8 cellular contexts compared by ENCODE assay signal in the genomic region with DNA sequence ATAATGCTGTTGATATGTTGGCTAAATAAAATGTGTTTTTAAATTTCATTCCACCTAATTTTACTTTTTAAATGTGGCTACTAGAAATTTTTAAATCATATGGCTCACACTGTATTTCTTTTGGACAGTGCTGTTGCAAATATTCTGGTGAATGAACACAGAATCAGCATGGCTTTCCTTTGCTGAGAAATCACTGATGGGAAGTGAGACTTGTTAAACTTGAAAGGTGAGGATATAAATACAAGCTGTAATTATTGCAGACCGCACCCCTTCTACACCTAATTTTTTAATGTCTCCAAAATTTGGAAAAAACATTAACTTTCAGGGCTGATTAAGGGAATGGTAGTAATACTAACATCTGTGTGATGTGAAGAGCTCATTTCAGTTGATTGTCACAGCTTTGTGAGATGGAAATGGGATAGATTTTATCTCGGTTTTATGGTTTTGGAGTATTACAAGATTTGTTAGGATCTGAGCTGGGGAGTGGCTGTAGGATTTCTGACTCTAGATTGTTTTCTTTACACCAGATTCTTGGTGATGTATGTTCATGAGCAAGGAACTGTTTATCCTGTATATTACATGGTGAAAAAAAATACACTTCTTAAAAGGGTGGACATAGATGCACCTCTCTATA. TPM values are rescaled to one million over a fixed set of nuclear protein-coding genes. Genes with fewer than 3 reads are reported as not detected.
DNase-seq lines count a peak whose midpoint lies in the region; ATAC-seq and TF ChIP-seq lines count a peak whose summit lies in the region.

No MANE protein-coding gene starts in this region.

- intact Hi-C loops in activated CD4-positive, alpha-beta T cell treated with anti-CD3 and anti-CD28 coated beads, Interleukin-2, amount 10 ng/mL, durations not matched to agents 24 days and 14 days (cut with micrococcal nuclease) = loop anchor here (5.0 to 10.0 kb wide), 4 partner anchors 207 to 564 kb away; partner anchors contain the start of gene GLCCI1
- intact Hi-C loops in activated B cell treated with CpG ODN at 0.5 μM for 24 hours (cut with micrococcal nuclease) = loop anchor here (1.0 to 5.0 kb wide), 5 partner anchors 194 to 861 kb away; partner anchors contain the start of genes GLCCI1 and ZNF12

- peak overlapping the region; percentile 84 for H3K4me3 Mint-ChIP-seq in activated CD4-positive, alpha-beta T cell treated with anti-CD3 and anti-CD28 coated beads, Interleukin-2, amount 10 ng/mL, durations not matched to agents 24 days and 14 days
- H3K4me3 Mint-ChIP-seq in activated B cell treated with CpG ODN at 0.5 μM for 24 hours (peak overlapping the region; percentile 85), immature natural killer cell (peak overlapping the region; percentile 81 to 90 (median 82))

- H3K27me3 ChIP-seq in thoracic aorta (replicated peaks; ENCODE audit: insufficient read depth) = no peaks in the 10 kb centered on the region

- peaks cover 11 to 36% of the 10 kb centered on the region in 2 donors for H3K4me1 ChIP-seq in thoracic aorta (ENCODE audit: control insufficient read depth in 1 of 2, low read depth in 2 of 2)

- no peaks in the 10 kb centered on the region for H3K9me3 Mint-ChIP-seq in activated CD4-positive, alpha-beta T cell treated with anti-CD3 and anti-CD28 coated beads, Interleukin-2, amount 10 ng/mL, durations not matched to agents 24 days and 14 days
- H3K9me3 Mint-ChIP-seq in activated B cell treated with CpG ODN at 0.5 μM for 24 hours = no peaks in the 10 kb centered on the region
- H3K9me3 Mint-ChIP-seq in immature natural killer cell = no peaks in the 10 kb centered on the region

- no peaks in the 10 kb centered on the region for H3K27me3 Mint-ChIP-seq in activated CD4-positive, alpha-beta T cell treated with anti-CD3 and anti-CD28 coated beads, Interleukin-2, amount 10 ng/mL, durations not matched to agents 24 days and 14 days
- no peaks in the 10 kb centered on the region for H3K27me3 Mint-ChIP-seq in activated B cell treated with CpG ODN at 0.5 μM for 24 hours
- H3K27me3 Mint-ChIP-seq in immature natural killer cell (ENCODE audit: low read depth in 3 of 3) = peaks cover 0 to 4% (median 0%) of the 10 kb centered on the region in 3 donors

- H3K27ac Mint-ChIP-seq in activated CD4-positive, alpha-beta T cell treated with anti-CD3 and anti-CD28 coated beads, Interleukin-2, amount 10 ng/mL, durations not matched to agents 24 days and 14 days = peak overlapping the region; percentile 79
- H3K27ac Mint-ChIP-seq in activated B cell treated with CpG ODN at 0.5 μM for 24 hours (peak overlapping the region; percentile 90), immature natural killer cell (peak overlapping the region; percentile 72 to 90 (median 86))

- peak overlapping the region; percentile 82 for H3K4me3 ChIP-seq in thoracic aorta

- no peak for TF ChIP-seq CTCF in activated B cell treated with CpG ODN at 0.5 μM for 24 hours (IDR thresholded peaks at IDR 0.05)
- no peak for TF ChIP-seq CTCF in thoracic aorta (IDR thresholded peaks at IDR 0.05)

- peak overlapping the region in 1 of 2 donors; percentile 83 for H3K27ac ChIP-seq in thoracic aorta

- CTCF ChIA-PET in activated B cell treated with CpG ODN at 0.5 μM for 24 hours (lab: Charles Lee) = no interaction called here

- H3K36me3 Mint-ChIP-seq in activated CD4-positive, alpha-beta T cell treated with anti-CD3 and anti-CD28 coated beads, Interleukin-2, amount 10 ng/mL, durations not matched to agents 24 days and 14 days (ENCODE audit: low read depth) = peaks cover 24% of the 10 kb centered on the region
- H3K36me3 Mint-ChIP-seq in activated B cell treated with CpG ODN at 0.5 μM for 24 hours (ENCODE audit: low read depth) (peaks cover 36% of the 10 kb centered on the region), immature natural killer cell (no peaks in the 10 kb centered on the region)

- H3K9me3 ChIP-seq in thoracic aorta = no peaks in the 10 kb centered on the region

- POLR2A ChIA-PET in activated B cell treated with CpG ODN at 0.5 μM for 24 hours (lab: Charles Lee) = interaction anchor here (0.7 to 3.8 kb wide), 7 partner anchors 8 to 402 kb away, joined by 3 to 30 read pairs (median 3); partner anchors contain the start of genes C1GALT1 and UMAD1

- H3K36me3 ChIP-seq in thoracic aorta = no peaks in the 10 kb centered on the region

- DNase-seq in activated CD4-positive, alpha-beta T cell treated with anti-CD3 and anti-CD28 coated beads, Interleukin-2, amount 10 ng/mL, durations not matched to agents 24 days and 14 days = no peak
- DNase-seq in activated CD4-positive, alpha-beta T cell treated with anti-CD3 and anti-CD28 coated beads, Interleukin-2, amount 50 U/mL, for 48 hours = no peak
- DNase-seq in activated B cell treated with CpG ODN at 0.5 μM for 24 hours (no peak), immature natural killer cell (no peak), thoracic aorta (ENCODE audit: low spot score) (no peak), pons (ENCODE audit: low spot score) (no peak)

- H3K4me1 Mint-ChIP-seq in activated CD4-positive, alpha-beta T cell treated with anti-CD3 and anti-CD28 coated beads, Interleukin-2, amount 10 ng/mL, durations not matched to agents 24 days and 14 days = peaks cover 30% of the 10 kb centered on the region
- H3K4me1 Mint-ChIP-seq in activated B cell treated with CpG ODN at 0.5 μM for 24 hours (peaks cover 42% of the 10 kb centered on the region), immature natural killer cell (peaks cover 34 to 40% of the 10 kb centered on the region in 2 donors)

- ATAC-seq in activated B cell treated with CpG ODN at 0.5 μM for 24 hours (ENCODE audit: low read depth) = no peak
- no peak for ATAC-seq in thoracic aorta (ENCODE audit: insufficient number of reproducible peaks, low FRiP score, low read depth)
- ATAC-seq in HG03460 (IDR thresholded peaks at IDR 0.05; ENCODE audit: unreplicated experiment) = no peak
- ATAC-seq in HG02981 (IDR thresholded peaks at IDR 0.05; ENCODE audit: unreplicated experiment) = no peak

RNA-seq across cellular contexts. Expression of gene MIOS, which starts 1.3 kb away (rescaled TPM):
- total RNA-seq in activated CD4-positive, alpha-beta T cell treated with anti-CD3 and anti-CD28 coated beads, Interleukin-2, amount 10 ng/mL, durations not matched to agents 24 days and 14 days = 33.3 and 34.7 TPM in 2 replicates
- total RNA-seq in activated B cell treated with CpG ODN at 0.5 μM for 24 hours (70.2 and 81.3 TPM in 2 replicates), thoracic aorta (10 to 100 TPM; 23.6 to 32.6 TPM)
- polyA plus RNA-seq in immature natural killer cell = 10 to 100 TPM; 17.4 to 20.6 (median 19.4) TPM

RNA-seq across cellular contexts. Expression of gene COL28A1, which starts 32.3 kb away (rescaled TPM):
- not detected in 2 replicates for total RNA-seq in activated CD4-positive, alpha-beta T cell treated with anti-CD3 and anti-CD28 coated beads, Interleukin-2, amount 10 ng/mL, durations not matched to agents 24 days and 14 days
- total RNA-seq in activated B cell treated with CpG ODN at 0.5 μM for 24 hours (0.16 and 0.17 TPM in 2 replicates), thoracic aorta (1 to 10 TPM; 2.4 to 3.0 TPM)
- polyA plus RNA-seq in immature natural killer cell = not detected
